Comparison of ENCODE assay signal across 11 cellular contexts in genomic region chr4:89586864-89587263, GRCh38.
DNase-seq lines count a peak whose midpoint lies in the region; ATAC-seq, FAIRE-seq and TF ChIP-seq lines count a peak whose summit lies in the region.
"Had no signal": no experiment of that assay in that cellular context is flagged by ENCODE, and none has a peak within 500 bp of the region (broad histone marks: within the 10 kb centered on the region; RNA-seq: fewer than 3 reads in every experiment).

No MANE protein-coding gene starts in this region.

- no peak for DNase-seq in OCI-LY7 (ENCODE audit: low spot score)
- DNase-seq in fibroblast of gingiva (ENCODE audit: low read depth), result peak; percentile 51
- no peak for DNase-seq in Caco-2
- DNase-seq in sciatic nerve (ENCODE audit: low spot score), result no peak
- DNase-seq in esophagus squamous epithelium (lab: John Stamatoyannopoulos, UW), result no peak
- no peak for DNase-seq in coronary artery (ENCODE audit: low spot score)
- DNase-seq: left lung had no signal

- H3K4me1 ChIP-seq in OCI-LY7 (ENCODE audit: insufficient read depth, low read length, poor library complexity, severe bottlenecking), result no peaks in the 10 kb centered on the region
- no peaks in the 10 kb centered on the region for H3K4me1 ChIP-seq in Caco-2
- no peaks in the 10 kb centered on the region for H3K4me1 ChIP-seq in esophagus squamous epithelium
- H3K4me1 ChIP-seq: ascending aorta, left lung, vagina had no signal

- CTCF ChIA-PET in OCI-LY7 (lab: Charles Lee; ENCODE audit: unreplicated experiment) (no interaction called here), Caco-2 (lab: Charles Lee) (interaction anchor here (0.6 kb wide), 1 partner anchor 54 kb away, joined by 3 read pairs; no protein-coding TSS in a partner anchor)

- no peaks in the 10 kb centered on the region for H3K79me2 ChIP-seq in OCI-LY7 (ENCODE audit: insufficient read depth, low read depth, low read length)

- peaks cover 2% of the 10 kb centered on the region for H3K27me3 Mint-ChIP-seq in Caco-2 (ENCODE audit: insufficient read depth, unreplicated experiment)

- peak; percentile 59 for TF ChIP-seq CTCF in OCI-LY7 (conservative IDR thresholded peaks at IDR 0.05; ENCODE audit: low read length)
- TF ChIP-seq CTCF in Caco-2 (IDR thresholded peaks at IDR 0.05; ENCODE audit: insufficient read depth in 1 of 2, low read depth in 1 of 2, low read length in 1 of 2, severe bottlenecking in 1 of 2, unreplicated experiment in 1 of 2), result peak in 1 of 2 experiments; percentile 19
- peak in 1 of 6 experiments; percentile 30 for TF ChIP-seq CTCF in esophagus squamous epithelium (IDR thresholded peaks at IDR 0.05)
- TF ChIP-seq CTCF in coronary artery (IDR thresholded peaks at IDR 0.05), result no peak

- 42 to 48% methylated on average over 2 of the region's 2 CpGs for WGBS in esophagus squamous epithelium, 2 donors

- H3K4me1 Mint-ChIP-seq in Caco-2 (ENCODE audit: low read depth, unreplicated experiment), result no peaks in the 10 kb centered on the region

- H3K36me3 Mint-ChIP-seq in Caco-2 (ENCODE audit: insufficient read depth, unreplicated experiment), result no peaks in the 10 kb centered on the region

- intact Hi-C loops in OCI-LY7 (cut with micrococcal nuclease; ENCODE audit: unreplicated experiment) (no loop called here), Caco-2 (cut with micrococcal nuclease; ENCODE audit: unreplicated experiment) (no loop called here), sciatic nerve (cut with DNase I) (no loop called here), esophagus squamous epithelium (cut with DNase I) (no loop called here)

- FAIRE-seq in A204.1 (lab: Jason Lieb, UNC), result peak; percentile 27
- peak; percentile 96 for FAIRE-seq in G401.6 (lab: Jason Lieb, UNC)

- H3K9me3 Mint-ChIP-seq in Caco-2 (ENCODE audit: unreplicated experiment), result no peaks in the 10 kb centered on the region

- H3K27me3 ChIP-seq in Caco-2 (replicated peaks; ENCODE audit: control insufficient read depth, insufficient read depth, low read length) (no peaks in the 10 kb centered on the region), esophagus squamous epithelium (no peaks in the 10 kb centered on the region)
- H3K27me3 ChIP-seq: ascending aorta, left lung, vagina had no signal

- POLR2A ChIA-PET in OCI-LY7 (lab: Charles Lee) (interaction anchor here (1.1 kb wide), 1 partner anchor 20 kb away, joined by 3 read pairs; no protein-coding TSS in a partner anchor), Caco-2 (lab: Charles Lee) (no interaction called here)

- H3K9me2 ChIP-seq in OCI-LY7 (ENCODE audit: insufficient read depth, low read length), result no peaks in the 10 kb centered on the region

- no peaks in the 10 kb centered on the region for H4K20me1 ChIP-seq in OCI-LY7 (ENCODE audit: insufficient read depth, low read length)

- no peak for TF ChIP-seq POLR2A in esophagus squamous epithelium (IDR thresholded peaks at IDR 0.05)

- no peak overlapping the region for H3K27ac ChIP-seq in OCI-LY7 (ENCODE audit: low read depth, low read length, poor library complexity, severe bottlenecking)
- no peak overlapping the region for H3K27ac ChIP-seq in esophagus squamous epithelium
- H3K27ac ChIP-seq in coronary artery, result no peak overlapping the region
- H3K27ac ChIP-seq: ascending aorta, left lung, vagina had no signal

- no peaks in the 10 kb centered on the region for H3K9me3 ChIP-seq in OCI-LY7 (ENCODE audit: low read length)
- H3K9me3 ChIP-seq in Caco-2, result no peaks in the 10 kb centered on the region
- H3K9me3 ChIP-seq in esophagus squamous epithelium, result no peaks in the 10 kb centered on the region
- H3K9me3 ChIP-seq: ascending aorta, left lung, vagina had no signal

- no peak overlapping the region for H3K4me3 Mint-ChIP-seq in Caco-2 (ENCODE audit: unreplicated experiment)

- H3K4me2 ChIP-seq in OCI-LY7 (ENCODE audit: low read length), result no peak overlapping the region

- H3K36me3 ChIP-seq in OCI-LY7 (ENCODE audit: insufficient read depth, low read length), result no peaks in the 10 kb centered on the region
- no peaks in the 10 kb centered on the region for H3K36me3 ChIP-seq in Caco-2 (ENCODE audit: control insufficient read depth, insufficient read depth, low read length)
- H3K36me3 ChIP-seq in esophagus squamous epithelium, result no peaks in the 10 kb centered on the region
- H3K36me3 ChIP-seq: ascending aorta, left lung, vagina had no signal

- H3K4me3 ChIP-seq in OCI-LY7 (ENCODE audit: low read depth, low read length, poor library complexity, severe bottlenecking) (no peak overlapping the region), Caco-2 (ENCODE audit: low read depth, low read length) (no peak overlapping the region), esophagus squamous epithelium (no peak overlapping the region), coronary artery (no peak overlapping the region)
- H3K4me3 ChIP-seq: ascending aorta, left lung, vagina had no signal

- H3K27ac Mint-ChIP-seq in Caco-2 (ENCODE audit: unreplicated experiment), result no peak overlapping the region

- ATAC-seq in sciatic nerve, result no peak
- ATAC-seq: left lung had no signal

- no peak overlapping the region for H2AFZ ChIP-seq in OCI-LY7 (ENCODE audit: low read length)

- BruUV-seq in OCI-LY7 (replicated peaks; lab: Mats Ljungman, UMichigan), result no TSS peak
- no TSS peak for BruUV-seq in Caco-2 (replicated peaks; lab: Mats Ljungman, UMichigan)
